In the genomic region with DNA sequence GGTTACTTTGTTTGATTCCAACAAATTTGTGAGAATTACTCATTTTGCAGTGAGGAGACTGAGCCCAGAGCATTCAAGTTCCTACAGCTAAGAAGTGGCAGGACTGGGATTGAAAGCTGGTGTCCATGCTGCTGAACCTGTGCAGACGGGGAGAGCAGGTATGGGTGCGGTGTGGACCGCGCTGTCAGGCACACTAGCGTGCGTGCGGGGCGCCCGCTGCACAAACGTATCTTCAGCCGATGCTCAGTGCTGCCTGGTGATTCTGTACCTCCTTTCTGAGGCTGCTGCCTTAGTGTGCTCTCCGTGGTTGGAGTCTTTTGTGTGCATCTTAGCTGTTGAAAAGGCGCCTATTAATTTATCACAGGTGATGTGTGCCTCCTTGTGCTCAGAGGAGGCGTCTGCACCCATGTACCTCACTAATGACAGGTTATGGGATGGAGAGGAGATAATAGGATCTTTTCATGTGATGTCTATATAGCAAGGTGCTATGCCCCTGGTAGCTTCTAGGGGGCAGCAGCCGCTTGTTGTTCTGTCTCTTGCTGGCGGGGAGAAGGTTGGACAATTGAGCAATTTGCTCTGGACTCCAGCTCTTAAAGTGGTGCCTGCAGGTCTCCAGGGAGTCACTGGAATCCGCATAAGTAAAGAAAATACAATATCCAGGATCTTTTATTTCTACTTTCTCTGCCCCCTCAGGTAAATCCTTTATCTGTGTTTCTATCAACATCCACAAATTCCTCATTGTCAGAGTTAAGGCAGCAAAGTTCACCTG, we compare ENCODE assay signal across 1 cellular context.
A peak's percentile ranks its signal among the peaks of the same experiment; 100 is the strongest.
TF ChIP-seq lines count a peak whose summit lies in the region.

No MANE protein-coding gene starts in this region.

TF ChIP-seq in IMR-90, 13 proteins besides CTCF, POLR2A, EP300 and RAD21:
- TF ChIP-seq NFE2L2 (IDR thresholded peaks at IDR 0.05; ENCODE audit: low read depth, low read length): no peak
- TF ChIP-seq RFX5 (IDR thresholded peaks at IDR 0.05; ENCODE audit: low read depth, low read length): no peak
- peak; percentile 94 for TF ChIP-seq CEBPB (IDR thresholded peaks at IDR 0.05; ENCODE audit: low read depth, low read length)
- no peak for TF ChIP-seq FOS (IDR thresholded peaks at IDR 0.05; ENCODE audit: low read depth, low read length)
- TF ChIP-seq MAZ (IDR thresholded peaks at IDR 0.05; ENCODE audit: borderline replicate concordance, low read depth, low read length): peak; percentile 56; the same call in 1 of the 2 replicates
- TF ChIP-seq CHD1 (IDR thresholded peaks at IDR 0.05; ENCODE audit: low read depth, low read length): no peak
- TF ChIP-seq MXI1 (IDR thresholded peaks at IDR 0.05; ENCODE audit: borderline replicate concordance, low read depth, low read length): no peak
- no peak for TF ChIP-seq MAFK (IDR thresholded peaks at IDR 0.05; ENCODE audit: low read depth, low read length)
- TF ChIP-seq, protein P1, sequence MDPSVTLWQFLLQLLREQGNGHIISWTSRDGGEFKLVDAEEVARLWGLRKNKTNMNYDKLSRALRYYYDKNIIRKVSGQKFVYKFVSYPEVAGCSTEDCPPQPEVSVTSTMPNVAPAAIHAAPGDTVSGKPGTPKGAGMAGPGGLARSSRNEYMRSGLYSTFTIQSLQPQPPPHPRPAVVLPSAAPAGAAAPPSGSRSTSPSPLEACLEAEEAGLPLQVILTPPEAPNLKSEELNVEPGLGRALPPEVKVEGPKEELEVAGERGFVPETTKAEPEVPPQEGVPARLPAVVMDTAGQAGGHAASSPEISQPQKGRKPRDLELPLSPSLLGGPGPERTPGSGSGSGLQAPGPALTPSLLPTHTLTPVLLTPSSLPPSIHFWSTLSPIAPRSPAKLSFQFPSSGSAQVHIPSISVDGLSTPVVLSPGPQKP (IDR thresholded peaks at IDR 0.05; ENCODE audit: borderline replicate concordance, low read depth, low read length): no peak
- no peak for TF ChIP-seq BHLHE40 (IDR thresholded peaks at IDR 0.05; ENCODE audit: low read depth, low read length)
- TF ChIP-seq, protein P2, sequence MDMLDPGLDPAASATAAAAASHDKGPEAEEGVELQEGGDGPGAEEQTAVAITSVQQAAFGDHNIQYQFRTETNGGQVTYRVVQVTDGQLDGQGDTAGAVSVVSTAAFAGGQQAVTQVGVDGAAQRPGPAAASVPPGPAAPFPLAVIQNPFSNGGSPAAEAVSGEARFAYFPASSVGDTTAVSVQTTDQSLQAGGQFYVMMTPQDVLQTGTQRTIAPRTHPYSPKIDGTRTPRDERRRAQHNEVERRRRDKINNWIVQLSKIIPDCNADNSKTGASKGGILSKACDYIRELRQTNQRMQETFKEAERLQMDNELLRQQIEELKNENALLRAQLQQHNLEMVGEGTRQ (IDR thresholded peaks at IDR 0.05; ENCODE audit: low read depth, low read length): no peak
- TF ChIP-seq SMC3 (IDR thresholded peaks at IDR 0.05; ENCODE audit: low read depth, low read length): peak; percentile 88
- TF ChIP-seq RCOR1 (IDR thresholded peaks at IDR 0.05; ENCODE audit: insufficient replicate concordance, low read length): no peak
TF ChIP-seq in IMR-90: peak in this region for 3.
